Comparison of ENCODE assay signal across 34 cellular contexts in the genomic region with DNA sequence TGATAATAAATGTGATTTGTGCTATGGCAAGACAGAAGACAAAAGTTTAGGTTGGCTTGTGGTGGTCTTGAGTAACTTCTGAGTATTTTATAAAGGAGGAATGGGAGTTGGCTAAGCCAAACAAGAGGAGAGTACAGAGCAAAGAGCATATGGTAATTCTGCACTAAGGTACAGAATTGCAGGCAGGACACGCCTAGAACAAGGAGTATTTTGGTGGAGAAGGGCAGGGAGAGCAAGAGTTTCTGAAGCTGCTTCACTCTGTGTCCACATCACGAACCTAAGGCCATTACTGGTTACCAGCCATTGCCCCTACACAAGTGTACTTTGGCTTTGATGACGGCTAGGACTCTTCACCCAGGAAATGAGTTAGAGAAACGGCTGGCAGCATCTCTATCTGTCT.
"Had no signal": no experiment of that assay in that cellular context is flagged by ENCODE, and none has a peak within 500 bp of the region (broad histone marks: within the 10 kb centered on the region; RNA-seq: fewer than 3 reads in every experiment).

No MANE protein-coding gene starts in this region.

- DNase-seq: activated B cell treated with CpG ODN at 0.5 μM for 24 hours; activated CD4-positive, alpha-beta memory T cell treated with anti-CD3 and anti-CD28 coated beads for 36 hours; activated CD4-positive, alpha-beta T cell treated with anti-CD3 and anti-CD28 coated beads for 4 hours; activated CD4-positive, alpha-beta T cell treated with anti-CD3 and anti-CD28 coated beads, Interleukin-2, amount 10 ng/mL, durations not matched to agents 24 days and 14 days; activated CD4-positive, alpha-beta T cell treated with anti-CD3 and anti-CD28 coated beads, Interleukin-2, amount 50 U/mL, for 1 hour; activated CD4-positive, alpha-beta T cell treated with anti-CD3 and anti-CD28 coated beads, Interleukin-2, amount 50 U/mL, for 4 hours; activated CD4-positive, CD25-positive, alpha-beta regulatory T cell treated with anti-CD3 and anti-CD28 coated beads, Interleukin-2, amount 50 U/mL, for 72 hours; activated CD8-positive, alpha-beta memory T cell treated with anti-CD3 and anti-CD28 coated beads, Interleukin-2, amount 50 U/mL, for 4 hours; activated CD8-positive, alpha-beta T cell treated with anti-CD3 and anti-CD28 coated beads for 36 hours; activated effector memory CD4-positive, alpha-beta T cell treated with anti-CD3 and anti-CD28 coated beads, Interleukin-2, amount 50 U/mL, for 16 hours; activated gamma-delta T cell treated with Interleukin-2 at 50 U/mL for 16 hours; activated naive CD4-positive, alpha-beta T cell; activated naive CD4-positive, alpha-beta T cell treated with anti-CD3 and anti-CD28 coated beads for 36 hours; activated naive CD4-positive, alpha-beta T cell treated with anti-CD3 and anti-CD28 coated beads, Interleukin-2, amount 50 U/mL, for 16 hours; activated naive CD8-positive, alpha-beta T cell treated with anti-CD3 and anti-CD28 coated beads for 36 hours; activated T-cell treated with anti-CD3 and anti-CD28 coated beads for 4 hours; activated T-cell treated with anti-CD3 and anti-CD28 coated beads, Interleukin-2, amount 50 U/mL, for 1 hour; activated T-cell treated with anti-CD3 and anti-CD28 coated beads, Interleukin-2, amount 50 U/mL, for 4 hours; activated T-cell treated with anti-CD3 and anti-CD28 coated beads, Interleukin-2, amount 50 U/mL, for 72 hours; adrenal gland; amniotic stem cell; aorta; body of pancreas; brain microvascular endothelial cell; central memory CD4-positive, alpha-beta T cell; T-helper 1 cell; T-helper 2 cell; T-helper 9 cell had no signal

- H3K27me3 ChIP-seq: adrenal gland, body of pancreas, brain microvascular endothelial cell, breast epithelium had no signal

- H3K27ac ChIP-seq: adrenal gland, body of pancreas, brain microvascular endothelial cell, breast epithelium, VCaP had no signal

- ATAC-seq: activated CD8-positive, alpha-beta T cell treated with anti-CD3 and anti-CD28 coated beads for 36 hours; activated T-cell treated with anti-CD3 and anti-CD28 coated beads, Interleukin-2, amount 50 U/mL, for 4 hours; activated T-cell treated with anti-CD3 and anti-CD28 coated beads, Interleukin-2, amount 50 U/mL, for 72 hours; activated T-helper 17 cell treated with anti-CD3 and anti-CD28 coated beads, Interleukin-2, amount 50 U/mL, for 72 hours; body of pancreas had no signal

- H3K36me3 Mint-ChIP-seq: activated naive CD8-positive, alpha-beta T cell treated with anti-CD3 and anti-CD28 coated beads for 36 hours had no signal

- H3K4me1 ChIP-seq: adrenal gland, body of pancreas, breast epithelium had no signal

- H3K9me3 Mint-ChIP-seq: activated T-cell treated with anti-CD3 and anti-CD28 coated beads, Interleukin-2, amount 50 U/mL, for 4 hours; activated T-cell treated with anti-CD3 and anti-CD28 coated beads, Interleukin-2, amount 50 U/mL, for 72 hours; activated T-helper 1 cell treated with anti-CD3 and anti-CD28 coated beads, Interleukin-12 subunit alpha, Interleukin-12 subunit beta, Interleukin-2, Interleukin-4 antibody, amounts not matched to agents 30 ng/mL and 10 ng/mL and 1 ng/mL, durations not matched to agents 14 hours and 24 hours and 36 hours; activated T-helper 17 cell treated with anti-CD3 and anti-CD28 coated beads, Interleukin-2, amount 50 U/mL, for 72 hours; T-helper 2 cell treated with Interferon-gamma antibody and Interleukin-4, amounts not matched to agents 5 μg/mL and 100 μg/mL, for 36 hours had no signal

- H3K9me3 ChIP-seq: adrenal gland had no signal

- H3K36me3 ChIP-seq: adrenal gland, brain microvascular endothelial cell, breast epithelium had no signal

- H3K27ac Mint-ChIP-seq: activated B cell treated with CpG ODN at 0.5 μM for 24 hours; activated CD4-positive, alpha-beta memory T cell treated with anti-CD3 and anti-CD28 coated beads for 36 hours; activated CD4-positive, alpha-beta T cell treated with anti-CD3 and anti-CD28 coated beads, Interleukin-2, amount 10 ng/mL, durations not matched to agents 24 days and 14 days; activated CD8-positive, alpha-beta T cell treated with anti-CD3 and anti-CD28 coated beads for 36 hours; activated naive CD4-positive, alpha-beta T cell treated with anti-CD3 and anti-CD28 coated beads for 36 hours; activated naive CD8-positive, alpha-beta T cell treated with anti-CD3 and anti-CD28 coated beads for 36 hours; activated T-cell treated with anti-CD3 and anti-CD28 coated beads, Interleukin-2, amount 50 U/mL, for 72 hours; activated T-helper 1 cell treated with anti-CD3 and anti-CD28 coated beads, Interleukin-12 subunit alpha, Interleukin-12 subunit beta, Interleukin-2, Interleukin-4 antibody, amounts not matched to agents 30 ng/mL and 10 ng/mL and 1 ng/mL, durations not matched to agents 14 hours and 24 hours and 36 hours; activated T-helper 17 cell treated with anti-CD3 and anti-CD28 coated beads, Interleukin-2, amount 50 U/mL, for 72 hours; T-helper 1 cell treated with Interleukin-12 subunit alpha and Interleukin-12 subunit beta and Interleukin-4 antibody, amounts not matched to agents 30 μg/mL and 1 μg/mL, for 36 hours; T-helper 2 cell treated with Interferon-gamma antibody and Interleukin-4, amounts not matched to agents 5 μg/mL and 100 μg/mL, for 36 hours had no signal

- H3K4me3 Mint-ChIP-seq: activated B cell treated with CpG ODN at 0.5 μM for 24 hours; activated CD4-positive, alpha-beta memory T cell treated with anti-CD3 and anti-CD28 coated beads for 36 hours; activated CD4-positive, alpha-beta T cell treated with anti-CD3 and anti-CD28 coated beads, Interleukin-2, amount 10 ng/mL, durations not matched to agents 24 days and 14 days; activated CD8-positive, alpha-beta T cell treated with anti-CD3 and anti-CD28 coated beads for 36 hours; activated naive CD4-positive, alpha-beta T cell treated with anti-CD3 and anti-CD28 coated beads for 36 hours; activated naive CD8-positive, alpha-beta T cell treated with anti-CD3 and anti-CD28 coated beads for 36 hours; activated T-cell treated with anti-CD3 and anti-CD28 coated beads, Interleukin-2, amount 50 U/mL, for 4 hours; activated T-cell treated with anti-CD3 and anti-CD28 coated beads, Interleukin-2, amount 50 U/mL, for 72 hours; activated T-helper 1 cell treated with anti-CD3 and anti-CD28 coated beads, Interleukin-12 subunit alpha, Interleukin-12 subunit beta, Interleukin-2, Interleukin-4 antibody, amounts not matched to agents 30 ng/mL and 10 ng/mL and 1 ng/mL, durations not matched to agents 14 hours and 24 hours and 36 hours; activated T-helper 17 cell treated with anti-CD3 and anti-CD28 coated beads, Interleukin-2, amount 50 U/mL, for 72 hours; T-helper 1 cell treated with Interleukin-12 subunit alpha and Interleukin-12 subunit beta and Interleukin-4 antibody, amounts not matched to agents 30 μg/mL and 1 μg/mL, for 36 hours; T-helper 2 cell treated with Interferon-gamma antibody and Interleukin-4, amounts not matched to agents 5 μg/mL and 100 μg/mL, for 36 hours had no signal

- H3K4me1 Mint-ChIP-seq: activated B cell treated with CpG ODN at 0.5 μM for 24 hours; activated CD4-positive, alpha-beta T cell treated with anti-CD3 and anti-CD28 coated beads, Interleukin-2, amount 10 ng/mL, durations not matched to agents 24 days and 14 days; activated naive CD8-positive, alpha-beta T cell treated with anti-CD3 and anti-CD28 coated beads for 36 hours; activated T-helper 17 cell treated with anti-CD3 and anti-CD28 coated beads, Interleukin-2, amount 50 U/mL, for 72 hours had no signal

- H3K4me3 ChIP-seq: adrenal gland, body of pancreas, breast epithelium had no signal

- H3K27me3 Mint-ChIP-seq: activated B cell treated with CpG ODN at 0.5 μM for 24 hours; activated CD4-positive, alpha-beta memory T cell treated with anti-CD3 and anti-CD28 coated beads for 36 hours; activated CD4-positive, alpha-beta T cell treated with anti-CD3 and anti-CD28 coated beads, Interleukin-2, amount 10 ng/mL, durations not matched to agents 24 days and 14 days; activated CD8-positive, alpha-beta T cell treated with anti-CD3 and anti-CD28 coated beads for 36 hours; activated naive CD8-positive, alpha-beta T cell treated with anti-CD3 and anti-CD28 coated beads for 36 hours; activated T-helper 17 cell treated with anti-CD3 and anti-CD28 coated beads, Interleukin-2, amount 50 U/mL, for 72 hours had no signal
